8 cellular contexts compared by ENCODE assay signal in genomic region chr6:1312444-1313363, GRCh38.
DNase-seq lines count a peak whose midpoint lies in the region; ATAC-seq and TF ChIP-seq lines count a peak whose summit lies in the region.

No MANE protein-coding gene starts in this region.

- H3K9me3 Mint-ChIP-seq in effector memory CD8-positive, alpha-beta T cell, result no peaks in the 10 kb centered on the region
- no peaks in the 10 kb centered on the region for H3K9me3 Mint-ChIP-seq in nephron progenitor cell

- peaks cover 69 to 83% of the 10 kb centered on the region in 2 donors for H3K27me3 Mint-ChIP-seq in effector memory CD8-positive, alpha-beta T cell
- peaks cover 90% of the 10 kb centered on the region for H3K27me3 Mint-ChIP-seq in nephron progenitor cell (ENCODE audit: low read depth, poor library complexity)

- peak overlapping the region; percentile 46 to 62 for H3K4me3 Mint-ChIP-seq in effector memory CD8-positive, alpha-beta T cell
- H3K4me3 Mint-ChIP-seq in nephron progenitor cell, result peak overlapping the region; percentile 76

- ATAC-seq in effector memory CD8-positive, alpha-beta T cell (replicated peaks), result no peak
- ATAC-seq in GM18517 (IDR thresholded peaks at IDR 0.05; ENCODE audit: unreplicated experiment), result no peak

- peaks cover 18 to 22% of the 10 kb centered on the region in 2 donors for H3K4me1 Mint-ChIP-seq in effector memory CD8-positive, alpha-beta T cell (ENCODE audit: low read depth in 2 of 2)
- H3K4me1 Mint-ChIP-seq in nephron progenitor cell, result peaks cover 26% of the 10 kb centered on the region

- TF ChIP-seq CTCF in nephron progenitor cell (IDR thresholded peaks at IDR 0.05), result no peak

- DNase-seq in EL (peak; percentile 37), NCI-H2029 treated with DMSO at 0.1 percent for 48 hours (lab: John Stamatoyannopoulos, UW) (peak; percentile 22), nephron progenitor cell (peak; percentile 54), T-helper 9 cell (no peak), NOMO-1 treated with dmso at 0.1 percent for 144 hours (lab: John Stamatoyannopoulos, UW; ENCODE audit: unreplicated experiment) (no peak)
- DNase-seq in effector memory CD8-positive, alpha-beta T cell, result no peak
- DNase-seq in activated effector memory CD4-positive, alpha-beta T cell treated with Interleukin-2 at 50 U/mL for 16 hours, result no peak

- H3K27ac Mint-ChIP-seq in effector memory CD8-positive, alpha-beta T cell, result no peak overlapping the region
- no peak overlapping the region for H3K27ac Mint-ChIP-seq in nephron progenitor cell

- no peaks in the 10 kb centered on the region for H3K36me3 Mint-ChIP-seq in effector memory CD8-positive, alpha-beta T cell (ENCODE audit: insufficient read depth)
- H3K36me3 Mint-ChIP-seq in nephron progenitor cell (ENCODE audit: low read depth), result no peaks in the 10 kb centered on the region

Comparison
In these comparisons a context has a peak if more than half of its experiments do, and no peak if none do; other contexts are left out.
1. DNase-seq: peak in EL (single experiment), NCI-H2029 treated with DMSO at 0.1 percent for 48 hours (single experiment) and nephron progenitor cell (single experiment); none in effector memory CD8-positive, alpha-beta T cell (0 of 3), T-helper 9 cell (single experiment), activated effector memory CD4-positive, alpha-beta T cell treated with Interleukin-2 at 50 U/mL for 16 hours (single experiment) and NOMO-1 treated with dmso at 0.1 percent for 144 hours (single experiment).